18 cellular contexts compared by ENCODE assay signal in genomic region chr10:48611133-48611532, GRCh38.
"Had no signal": no experiment of that assay in that cellular context is flagged by ENCODE, and none has a peak within 500 bp of the region (broad histone marks: within the 10 kb centered on the region; RNA-seq: fewer than 3 reads in every experiment).

No MANE protein-coding gene starts in this region.

- H3K4me3 Mint-ChIP-seq: natural killer cell treated with Interleukin-12 subunit alpha and Interleukin-12 subunit beta and Interleukin-15 and Interleukin-18, amount 100 ng/mL, for 72 hours had no signal

- H3K36me3 ChIP-seq: heart right ventricle, stomach, thoracic aorta, transverse colon had no signal

- H3K9me3 Mint-ChIP-seq: natural killer cell treated with Interleukin-12 subunit alpha and Interleukin-12 subunit beta and Interleukin-15 and Interleukin-18, amount 100 ng/mL, for 72 hours had no signal

- ATAC-seq: heart right ventricle; mucosa of descending colon; natural killer cell treated with Interleukin-12 subunit alpha and Interleukin-12 subunit beta and Interleukin-15 and Interleukin-18, amount 100 ng/mL, for 72 hours; psoas muscle; sciatic nerve had no signal

- H3K9me3 ChIP-seq: mucosa of descending colon, transverse colon had no signal

- H3K4me3 ChIP-seq: heart right ventricle, mucosa of descending colon, psoas muscle, stomach, thoracic aorta, transverse colon had no signal

- H3K4me1 ChIP-seq: psoas muscle had no signal

- H3K27me3 ChIP-seq: heart right ventricle, transverse colon had no signal

- DNase-seq: dermis blood vessel endothelial cell; effector CD4-positive, alpha-beta T cell; heart right ventricle; hypothalamus; kidney glomerular epithelial cell; mammary epithelial cell; mucosa of descending colon; occipital lobe; psoas muscle; small intestine; stimulated activated CD4-positive, alpha-beta T cell treated with anti-CD3 and anti-CD28 coated beads, Interleukin-12 subunit alpha, Interleukin-12 subunit beta, amount 100 ng/mL, for 4 hours; stimulated activated naive CD4-positive, alpha-beta T cell; stomach; substantia nigra; transverse colon had no signal
